ENCODE assay signal across 23 cellular contexts in genomic region chrX:110159235-110159634, GRCh38.
A peak's percentile ranks its signal among the peaks of the same experiment; 100 is the strongest.
DNase-seq lines count a peak whose midpoint lies in the region; ATAC-seq and TF ChIP-seq lines count a peak whose summit lies in the region.
"Had no signal": no experiment of that assay in that cellular context is flagged by ENCODE, and none has a peak within 500 bp of the region (broad histone marks: within the 10 kb centered on the region; RNA-seq: fewer than 3 reads in every experiment).

No MANE protein-coding gene starts in this region.

- H3K9me3 ChIP-seq in OCI-LY3 (ENCODE audit: insufficient read depth, low read length): no peaks in the 10 kb centered on the region
- H3K9me3 ChIP-seq: spleen, testis had no signal

- no peaks in the 10 kb centered on the region for H3K36me3 Mint-ChIP-seq in glutamatergic neuron (ENCODE audit: unreplicated experiment)
- H3K36me3 Mint-ChIP-seq: activated naive CD8-positive, alpha-beta T cell had no signal

- peak overlapping the region; percentile 64 for H3K27ac Mint-ChIP-seq in glutamatergic neuron (ENCODE audit: unreplicated experiment)
- H3K27ac Mint-ChIP-seq: activated naive CD8-positive, alpha-beta T cell; neural progenitor cell had no signal

- H3K36me3 ChIP-seq in OCI-LY3 (replicated peaks; ENCODE audit: low read depth, low read length): no peaks in the 10 kb centered on the region
- H3K36me3 ChIP-seq: neural progenitor cell, spleen had no signal

- no peak overlapping the region for H3K4me3 Mint-ChIP-seq in glutamatergic neuron (ENCODE audit: unreplicated experiment)
- H3K4me3 Mint-ChIP-seq: activated naive CD8-positive, alpha-beta T cell; neural progenitor cell had no signal

- peaks cover 10% of the 10 kb centered on the region; the same call in 1 of the 2 replicates for H4K20me1 ChIP-seq in OCI-LY3 (ENCODE audit: insufficient read depth, low read length)

- no peak for DNase-seq in glutamatergic neuron
- no peak for DNase-seq in DMS79 treated with DMSO at 0.1 percent for 48 hours (lab: John Stamatoyannopoulos, UW)
- DNase-seq in SHP77 (lab: John Stamatoyannopoulos, UW): no peak
- DNase-seq: activated CD4-positive, alpha-beta T cell treated with anti-CD3 and anti-CD28 coated beads for 1 hour; activated T-cell treated with anti-CD3 and anti-CD28 coated beads for 4 hours; Calu3; dorsolateral prefrontal cortex; NCI-H1092; NCI-H2081; NCI-H510A treated with DMSO at 0.1 percent for 48 hours; OCI-M1; stimulated activated CD8-positive, alpha-beta memory T cell treated with anti-CD3 and anti-CD28 coated beads, Interleukin-4, amount 100 ng/mL, for 48 hours; T-helper 9 cell; testis had no signal

- TF ChIP-seq CTCF in OCI-LY3 (IDR thresholded peaks at IDR 0.05; ENCODE audit: low read depth, low read length): no peak
- no peak for TF ChIP-seq CTCF in glutamatergic neuron (IDR thresholded peaks at IDR 0.05; ENCODE audit: partially characterized antibody, unreplicated experiment)

- no peak overlapping the region for H3K9ac ChIP-seq in OCI-LY3 (ENCODE audit: low read length)
- H3K9ac ChIP-seq: neural progenitor cell had no signal

- ATAC-seq in GM18511 (IDR thresholded peaks at IDR 0.05; ENCODE audit: unreplicated experiment): peak; percentile 52
- ATAC-seq in HG02885 (IDR thresholded peaks at IDR 0.05; ENCODE audit: poor library complexity, unreplicated experiment): peak; percentile 58
- no peak for ATAC-seq in GM19023 (IDR thresholded peaks at IDR 0.05; ENCODE audit: unreplicated experiment)
- no peak for ATAC-seq in HG02763 (IDR thresholded peaks at IDR 0.05; ENCODE audit: unreplicated experiment)
- ATAC-seq: HepG2 had no signal

- no peak overlapping the region for H2AFZ ChIP-seq in OCI-LY3 (ENCODE audit: low read depth, low read length)
- H2AFZ ChIP-seq: neural progenitor cell had no signal

- H3K4me3 ChIP-seq in OCI-LY3 (ENCODE audit: low read length): no peak overlapping the region
- H3K4me3 ChIP-seq: dorsolateral prefrontal cortex, neural progenitor cell, spleen, testis had no signal

- H3K4me1 ChIP-seq in OCI-LY3 (ENCODE audit: low read length): peaks cover 17% of the 10 kb centered on the region
- H3K4me1 ChIP-seq: neural progenitor cell, testis had no signal

- no peaks in the 10 kb centered on the region for H3K27me3 ChIP-seq in OCI-LY3 (ENCODE audit: low read depth, low read length)
- H3K27me3 ChIP-seq: neural progenitor cell, spleen, testis had no signal

- no peaks in the 10 kb centered on the region for H3K27me3 Mint-ChIP-seq in glutamatergic neuron (ENCODE audit: unreplicated experiment)
- H3K27me3 Mint-ChIP-seq: activated naive CD8-positive, alpha-beta T cell had no signal

- no peaks in the 10 kb centered on the region for H3K9me3 Mint-ChIP-seq in glutamatergic neuron (ENCODE audit: unreplicated experiment)
- H3K9me3 Mint-ChIP-seq: neural progenitor cell had no signal

- peaks cover 1% of the 10 kb centered on the region for H3K4me1 Mint-ChIP-seq in glutamatergic neuron (ENCODE audit: low read depth, unreplicated experiment)
- H3K4me1 Mint-ChIP-seq: neural progenitor cell had no signal

- H3K4me2 ChIP-seq in OCI-LY3 (ENCODE audit: low read length): peak overlapping the region; percentile 54
- H3K4me2 ChIP-seq: neural progenitor cell had no signal

- peak overlapping the region; percentile 40 for H3K27ac ChIP-seq in OCI-LY3 (ENCODE audit: low read length)
- H3K27ac ChIP-seq: dorsolateral prefrontal cortex, neural progenitor cell, spleen, testis had no signal

- H3K79me2 ChIP-seq in OCI-LY3 (ENCODE audit: low read length): no peaks in the 10 kb centered on the region

Comparison
In these comparisons a context has a peak if more than half of its experiments do, and no peak if none do; other contexts are left out.
1. ATAC-seq: peak in GM18511 (single experiment) and HG02885 (single experiment); none in GM19023 (single experiment) and HG02763 (single experiment).